In genomic region chr15:100438570-100438969, GRCh38 we compare ENCODE assay signal across 7 cellular contexts.
DNase-seq lines count a peak whose midpoint lies in the region; ATAC-seq and TF ChIP-seq lines count a peak whose summit lies in the region.

No MANE protein-coding gene starts in this region.

- H3K27ac ChIP-seq in right cardiac atrium (ENCODE audit: low read length), result no peak overlapping the region

- H3K9me3 Mint-ChIP-seq in Caco-2 (ENCODE audit: unreplicated experiment), result no peaks in the 10 kb centered on the region

- H3K4me1 Mint-ChIP-seq in Caco-2 (ENCODE audit: low read depth, unreplicated experiment), result no peaks in the 10 kb centered on the region

- no peaks in the 10 kb centered on the region for H3K36me3 Mint-ChIP-seq in Caco-2 (ENCODE audit: insufficient read depth, unreplicated experiment)

- no peaks in the 10 kb centered on the region for H3K9me3 ChIP-seq in right cardiac atrium (ENCODE audit: control insufficient read depth, low read length)
- no peaks in the 10 kb centered on the region; the same call in 1 of the 2 replicates for H3K9me3 ChIP-seq in Caco-2

- 5% methylated on average over 2 of the region's 2 CpGs for WGBS in right cardiac atrium

- intact Hi-C loops in right cardiac atrium (cut with DNase I), result no loop called here
- intact Hi-C loops in Caco-2 (cut with micrococcal nuclease; ENCODE audit: unreplicated experiment), result no loop called here

- TF ChIP-seq CTCF in Caco-2 (IDR thresholded peaks at IDR 0.05; ENCODE audit: insufficient read depth in 1 of 2, low read depth in 1 of 2, low read length in 1 of 2, severe bottlenecking in 1 of 2, unreplicated experiment in 1 of 2), result no peak

- H3K27me3 ChIP-seq in right cardiac atrium (ENCODE audit: control insufficient read depth, insufficient read depth) (no peaks in the 10 kb centered on the region), Caco-2 (replicated peaks; ENCODE audit: control insufficient read depth, insufficient read depth, low read length) (no peaks in the 10 kb centered on the region)

- H3K27me3 Mint-ChIP-seq in Caco-2 (ENCODE audit: insufficient read depth, unreplicated experiment), result no peaks in the 10 kb centered on the region

- H3K36me3 ChIP-seq in Caco-2 (ENCODE audit: control insufficient read depth, insufficient read depth, low read length), result no peaks in the 10 kb centered on the region

- H3K27ac Mint-ChIP-seq in Caco-2 (ENCODE audit: unreplicated experiment), result no peak overlapping the region

- BruUV-seq in Caco-2 (replicated peaks; lab: Mats Ljungman, UMichigan), result no TSS peak

- DNase-seq in KG1 (lab: John Stamatoyannopoulos, UW), result peak; percentile 8
- peak; percentile 10 for DNase-seq in SKM-1 treated with dmso at 0.1 percent for 144 hours (lab: John Stamatoyannopoulos, UW; ENCODE audit: unreplicated experiment)
- DNase-seq in right cardiac atrium, result peak; percentile 76 to 93 (median 86)
- peak; percentile 24 for DNase-seq in stimulated activated naive CD8-positive, alpha-beta T cell treated with anti-CD3 and anti-CD28 coated beads, Interleukin-15, Interleukin-2, amounts not matched to agents 100 U/mL and 50 U/mL, for 24 hours
- no peak for DNase-seq in HuH-7.5 (ENCODE audit: low spot score)
- no peak for DNase-seq in Caco-2

- POLR2A ChIA-PET in Caco-2 (lab: Charles Lee), result no interaction called here

- CTCF ChIA-PET in Caco-2 (lab: Charles Lee), result no interaction called here

- H3K4me3 ChIP-seq in right cardiac atrium (ENCODE audit: low read length), result no peak overlapping the region
- no peak overlapping the region for H3K4me3 ChIP-seq in Caco-2 (ENCODE audit: low read depth, low read length)

- H3K4me1 ChIP-seq in right cardiac atrium (ENCODE audit: control insufficient read depth, insufficient read depth, low read length), result no peaks in the 10 kb centered on the region
- no peaks in the 10 kb centered on the region for H3K4me1 ChIP-seq in Caco-2

- no peak overlapping the region for H3K4me3 Mint-ChIP-seq in Caco-2 (ENCODE audit: unreplicated experiment)

- peak; percentile 77 for ATAC-seq in GM19438 (IDR thresholded peaks at IDR 0.05; ENCODE audit: low read depth, unreplicated experiment)
- peak; percentile 37 to 65 for ATAC-seq in right cardiac atrium
- ATAC-seq in stimulated activated naive CD8-positive, alpha-beta T cell treated with anti-CD3 and anti-CD28 coated beads, Interleukin-15, Interleukin-2, amounts not matched to agents 100 U/mL and 50 U/mL, for 24 hours, result no peak

Comparison
In these comparisons a context has a peak if more than half of its experiments do, and no peak if none do; other contexts are left out.
1. DNase-seq: peak in KG1 (single experiment), SKM-1 treated with dmso at 0.1 percent for 144 hours (single experiment), right cardiac atrium (3 of 3) and stimulated activated naive CD8-positive, alpha-beta T cell treated with anti-CD3 and anti-CD28 coated beads, Interleukin-15, Interleukin-2, amounts not matched to agents 100 U/mL and 50 U/mL, for 24 hours (single experiment); none in HuH-7.5 (single experiment) and Caco-2 (0 of 2).